Comparison of ENCODE assay signal across 8 cellular contexts in the genomic region with DNA sequence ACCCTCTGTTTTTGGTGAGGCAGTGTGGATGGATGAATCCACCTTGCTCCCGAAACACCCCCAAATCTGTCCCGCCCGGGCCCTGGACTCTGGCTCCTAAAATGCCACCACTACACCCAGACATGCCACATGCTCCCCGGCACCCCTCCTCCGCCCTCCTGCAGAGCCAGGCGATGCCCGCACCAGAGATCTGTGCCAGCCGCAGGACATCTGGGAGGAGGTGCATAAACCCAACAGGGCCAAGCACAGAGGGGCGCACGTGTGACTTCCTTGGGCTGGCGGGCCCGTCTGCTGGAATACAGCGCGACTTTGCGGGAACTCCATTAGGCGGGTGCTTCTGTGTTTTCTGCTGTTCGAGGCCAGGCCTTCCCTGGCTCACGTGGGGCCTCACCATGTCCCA.
"Had no signal": no experiment of that assay in that cellular context is flagged by ENCODE, and none has a peak within 500 bp of the region (broad histone marks: within the 10 kb centered on the region; RNA-seq: fewer than 3 reads in every experiment).

No MANE protein-coding gene starts in this region.

- H3K9me3 ChIP-seq: HAP-1 had no signal

- H2AFZ ChIP-seq: GM23248 had no signal

- H3K4me3 Mint-ChIP-seq: HFFc6, IgD-negative memory B cell had no signal

- FAIRE-seq: HepG2 had no signal

- DNase-seq: GM23248, H7, HFFc6 had no signal

- H3K27ac ChIP-seq: GM23248, HL-60 had no signal

- ATAC-seq: HCT116, HepG2 had no signal

- H3K4me3 ChIP-seq: GM23248, HAP-1 had no signal

- H3K9ac ChIP-seq: GM23248 had no signal

- H3K27me3 Mint-ChIP-seq: IgD-negative memory B cell had no signal

- H3K27ac Mint-ChIP-seq: HFFc6 had no signal

- H3K4me1 ChIP-seq: HAP-1 had no signal

- H3K36me3 Mint-ChIP-seq: IgD-negative memory B cell had no signal

- H3K36me3 ChIP-seq: HAP-1 had no signal
